ENCODE assay signal across 8 cellular contexts in genomic region chr17:68019336-68019674, GRCh38. TPM values are rescaled to one million over a fixed set of nuclear protein-coding genes. Genes with fewer than 3 reads are reported as not detected.
DNase-seq lines count a peak whose midpoint lies in the region; ATAC-seq, FAIRE-seq and TF ChIP-seq lines count a peak whose summit lies in the region.

No MANE protein-coding gene starts in this region.

- no peak overlapping the region for H3K27ac ChIP-seq in CD8-positive, alpha-beta T cell (ENCODE audit: low read depth, low read length)
- H3K27ac ChIP-seq in HUES6 (ENCODE audit: low read depth, low read length) (no peak overlapping the region), neuronal stem cell (replicated peaks; ENCODE audit: low read length) (no peak overlapping the region)

- peak overlapping the region; percentile 93 for H3K27ac Mint-ChIP-seq in CD8-positive, alpha-beta T cell
- H3K27ac Mint-ChIP-seq in brain, result peak overlapping the region; percentile 72 to 95 (median 89)

- no peak overlapping the region for H3K18ac ChIP-seq in neuronal stem cell (ENCODE audit: low read length)

- no peaks in the 10 kb centered on the region for H3K36me3 ChIP-seq in CD8-positive, alpha-beta T cell (ENCODE audit: insufficient read depth, low read length)
- no peaks in the 10 kb centered on the region for H3K36me3 ChIP-seq in HUES6 (ENCODE audit: control insufficient read depth, insufficient read depth, low read length)
- H3K36me3 ChIP-seq in neuronal stem cell (replicated peaks in 1 of 2; ENCODE audit: control insufficient read depth in 2 of 2, insufficient read depth in 2 of 2, low read length in 2 of 2), result no peaks in the 10 kb centered on the region
- H3K36me3 ChIP-seq in H7 (replicated peaks; ENCODE audit: control insufficient read depth, insufficient read depth, low read length), result no peaks in the 10 kb centered on the region

- no peak overlapping the region for H4K8ac ChIP-seq in neuronal stem cell (ENCODE audit: low read depth, low read length)

- H3K27me3 ChIP-seq in CD8-positive, alpha-beta T cell (ENCODE audit: insufficient read depth, low read length), result no peaks in the 10 kb centered on the region
- H3K27me3 ChIP-seq in HUES6 (ENCODE audit: control insufficient read depth, insufficient read depth, low read length) (no peaks in the 10 kb centered on the region), neuronal stem cell (ENCODE audit: control insufficient read depth in 3 of 3, insufficient read depth in 3 of 3, low read depth in 1 of 3, low read length in 3 of 3) (no peaks in the 10 kb centered on the region), H7 (ENCODE audit: control insufficient read depth, insufficient read depth, low read length) (no peaks in the 10 kb centered on the region)

- no peak overlapping the region for H3K14ac ChIP-seq in neuronal stem cell (ENCODE audit: low read length)

- H2BK12ac ChIP-seq in neuronal stem cell (ENCODE audit: low read length), result no peak overlapping the region

- H3K4ac ChIP-seq in neuronal stem cell (ENCODE audit: low read length), result no peak overlapping the region

- H2AK5ac ChIP-seq in neuronal stem cell (ENCODE audit: low read depth, low read length), result no peak overlapping the region

- H3K27me3 Mint-ChIP-seq in CD8-positive, alpha-beta T cell (ENCODE audit: low read depth), result no peaks in the 10 kb centered on the region
- peaks cover 11% of the 10 kb centered on the region for H3K27me3 Mint-ChIP-seq in brain

- no peak overlapping the region for H4K91ac ChIP-seq in neuronal stem cell (ENCODE audit: low read depth, low read length, poor library complexity)

- no peak for FAIRE-seq in RCC 7860 (lab: Jason Lieb, UNC)

- peak overlapping the region; percentile 64 for H3K4me3 ChIP-seq in CD8-positive, alpha-beta T cell (ENCODE audit: low read depth, low read length)
- H3K4me3 ChIP-seq in HUES6 (ENCODE audit: low read depth, low read length) (peak overlapping the region; percentile 38), neuronal stem cell (ENCODE audit: low read length in 2 of 2) (no peak overlapping the region), H7 (ENCODE audit: insufficient read depth, low read depth, low read length) (no peak overlapping the region)

- WGBS in neuronal stem cell (ENCODE audit: extremely low coverage in 2 of 2, insufficient read length in 2 of 2, insufficient replicate concordance in 1 of 2), 2 donors, result no CpG with 5 or more reads among the region's 9 CpGs

- POLR2A ChIA-PET in CD8-positive, alpha-beta T cell (lab: Charles Lee), result interaction anchor here (0.6 to 1.5 kb wide), 6 partner anchors 16 to 406 kb away, joined by 3 to 6 read pairs (median 4); partner anchors contain the start of genes C17orf58 and KPNA2

- DNase-seq in CD8-positive, alpha-beta T cell, result no peak
- peak; percentile 23 for DNase-seq in neuronal stem cell (ENCODE audit: low spot score)
- no peak for DNase-seq in hypothalamus (lab: John Stamatoyannopoulos, UW)
- DNase-seq in H7, result no peak
- no peak for DNase-seq in RCC 7860 (ENCODE audit: low spot score)
- DNase-seq in SW480 (ENCODE audit: low spot score), result no peak

- H2BK120ac ChIP-seq in neuronal stem cell (ENCODE audit: low read depth, low read length), result no peak overlapping the region

- no peak overlapping the region for H3K4me2 ChIP-seq in neuronal stem cell (ENCODE audit: insufficient read depth, low read length, poor library complexity, severe bottlenecking)

- TF ChIP-seq CTCF in CD8-positive, alpha-beta T cell (IDR thresholded peaks at IDR 0.05), result no peak
- no peak for TF ChIP-seq CTCF in brain (conservative IDR thresholded peaks at IDR 0.05)

- no peaks in the 10 kb centered on the region for H3K9me3 Mint-ChIP-seq in CD8-positive, alpha-beta T cell
- peaks cover 0 to 5% (median 0%) of the 10 kb centered on the region in 5 experiments for H3K9me3 Mint-ChIP-seq in brain

- no peak overlapping the region for H2BK5ac ChIP-seq in neuronal stem cell (ENCODE audit: low read length)

- ATAC-seq in CD8-positive, alpha-beta T cell, result no peak

- no peak overlapping the region for H2BK15ac ChIP-seq in neuronal stem cell (ENCODE audit: low read length)

- H3K9ac ChIP-seq in HUES6 (ENCODE audit: low read length) (no peak overlapping the region), neuronal stem cell (ENCODE audit: low read depth, low read length, poor library complexity) (no peak overlapping the region)

- H3K9me3 ChIP-seq in CD8-positive, alpha-beta T cell (ENCODE audit: low read length), result no peaks in the 10 kb centered on the region
- H3K9me3 ChIP-seq in HUES6 (ENCODE audit: control insufficient read depth, insufficient read depth, low read depth, low read length), result no peaks in the 10 kb centered on the region
- no peaks in the 10 kb centered on the region for H3K9me3 ChIP-seq in neuronal stem cell (replicated peaks in 1 of 2; ENCODE audit: control insufficient read depth in 2 of 2, insufficient read depth in 1 of 2, low read depth in 1 of 2, low read length in 2 of 2)

- H3K79me1 ChIP-seq in neuronal stem cell (ENCODE audit: low read depth, low read length), result no peaks in the 10 kb centered on the region

- H3K36me3 Mint-ChIP-seq in CD8-positive, alpha-beta T cell, result peaks cover 2% of the 10 kb centered on the region
- no peaks in the 10 kb centered on the region for H3K36me3 Mint-ChIP-seq in brain

- no peak overlapping the region for H3K23ac ChIP-seq in neuronal stem cell (ENCODE audit: low read depth, low read length, poor library complexity)

- peaks cover 23% of the 10 kb centered on the region for H3K4me1 Mint-ChIP-seq in CD8-positive, alpha-beta T cell (ENCODE audit: low read depth)
- peaks cover 15% of the 10 kb centered on the region for H3K4me1 Mint-ChIP-seq in brain

- H3K4me1 ChIP-seq in CD8-positive, alpha-beta T cell (ENCODE audit: insufficient read depth, low read length), result peaks cover 6% of the 10 kb centered on the region
- peaks cover 5% of the 10 kb centered on the region for H3K4me1 ChIP-seq in HUES6 (ENCODE audit: control insufficient read depth, insufficient read depth, low read length)
- no peaks in the 10 kb centered on the region for H3K4me1 ChIP-seq in neuronal stem cell (ENCODE audit: control insufficient read depth in 2 of 2, insufficient read depth in 1 of 2, low read depth in 1 of 2, low read length in 2 of 2)

- no peak overlapping the region for H2AFZ ChIP-seq in neuronal stem cell (ENCODE audit: low read length)

- intact Hi-C loops in CD8-positive, alpha-beta T cell (cut with DNase I, micrococcal nuclease), result loop anchor here in 1 of 2 experiments (1.0 to 5.0 kb wide), 2 partner anchors 24 to 83 kb away; no protein-coding TSS in a partner anchor

- H3K4me3 Mint-ChIP-seq in CD8-positive, alpha-beta T cell, result peak overlapping the region; percentile 84
- peak overlapping the region; percentile 82 to 91 (median 88) for H3K4me3 Mint-ChIP-seq in brain

- CTCF ChIA-PET in CD8-positive, alpha-beta T cell (lab: Charles Lee), result interaction anchor here (0.9 to 1.6 kb wide), 5 partner anchors 9 to 24 kb away, joined by 3 to 5 read pairs (median 4); partner anchors contain the start of gene C17orf58

RNA-seq across cellular contexts. Expression of gene KPNA2, which starts 16.2 kb away (rescaled TPM):
- 100 to 1,000 TPM; 111 to 121 TPM for total RNA-seq in CD8-positive, alpha-beta T cell
- 168 TPM for polyA plus RNA-seq in brain (ENCODE audit: insufficient read depth, low read depth, low replicate concordance)
- polyA plus RNA-seq in neuronal stem cell (2013, experiment 1 of 2), result 370 TPM
- polyA plus RNA-seq in neuronal stem cell (2013, experiment 2 of 2), result 366 TPM
- 390 and 410 TPM in 2 replicates for total RNA-seq in H7 (2014; rRNA removed; shearing (Covaris generic))

RNA-seq across cellular contexts. Expression of gene C17orf58, which starts 23.0 kb away (rescaled TPM):
- total RNA-seq in CD8-positive, alpha-beta T cell, result under 1 TPM; 0.19 to 0.30 TPM
- 27.5 TPM for polyA plus RNA-seq in brain (ENCODE audit: insufficient read depth, low read depth, low replicate concordance)
- polyA plus RNA-seq in neuronal stem cell (2013, experiment 1 of 2), result 24.2 TPM
- 24.1 TPM for polyA plus RNA-seq in neuronal stem cell (2013, experiment 2 of 2)
- 55.8 and 57.0 TPM in 2 replicates for total RNA-seq in H7 (2014; rRNA removed; shearing (Covaris generic))

Comparison
In these comparisons a context has a peak if more than half of its experiments do, and no peak if none do; other contexts are left out.
1. H3K4me3 ChIP-seq: peak in CD8-positive, alpha-beta T cell (single experiment) and HUES6 (single experiment); none in neuronal stem cell (0 of 2) and H7 (single experiment).
2. RNA of gene C17orf58, which starts 23.0 kb away (total RNA-seq): 55.8 to 57.0 TPM in H7; 0.19 to 0.30 TPM in CD8-positive, alpha-beta T cell; every median in the first group is over 10 times any median in the second.